1 cellular context compared by ENCODE assay signal in the genomic region with DNA sequence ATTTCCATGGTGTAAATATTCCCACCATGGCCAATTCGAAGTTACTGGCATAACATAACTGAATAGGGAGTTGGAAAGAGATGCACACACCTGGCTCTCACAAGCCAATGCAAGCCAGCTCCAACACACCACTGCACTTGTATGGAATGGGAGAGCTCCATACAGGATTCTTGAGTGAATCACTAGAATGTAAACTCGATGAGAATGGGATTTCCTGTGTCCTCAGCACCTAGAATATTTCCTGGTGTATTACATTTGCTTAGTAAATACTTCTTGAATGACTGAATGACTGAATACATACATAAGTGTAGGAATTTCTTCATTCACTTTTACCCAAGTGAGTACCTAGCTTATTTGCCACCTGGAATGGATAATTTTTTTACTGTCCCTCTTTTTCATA.
TF ChIP-seq lines count a peak whose summit lies in the region.

No MANE protein-coding gene starts in this region.

TF ChIP-seq in HepG2, 621 proteins besides CTCF, POLR2A, EP300 and RAD21:
- TF ChIP-seq ZNF24 (IDR thresholded peaks at IDR 0.05) (peak; percentile 43; the same call in 1 of the 2 replicates), CHCHD3 (CRISPR knock-in tag; IDR thresholded peaks at IDR 0.05) (no peak)
- TF ChIP-seq, protein P1, sequence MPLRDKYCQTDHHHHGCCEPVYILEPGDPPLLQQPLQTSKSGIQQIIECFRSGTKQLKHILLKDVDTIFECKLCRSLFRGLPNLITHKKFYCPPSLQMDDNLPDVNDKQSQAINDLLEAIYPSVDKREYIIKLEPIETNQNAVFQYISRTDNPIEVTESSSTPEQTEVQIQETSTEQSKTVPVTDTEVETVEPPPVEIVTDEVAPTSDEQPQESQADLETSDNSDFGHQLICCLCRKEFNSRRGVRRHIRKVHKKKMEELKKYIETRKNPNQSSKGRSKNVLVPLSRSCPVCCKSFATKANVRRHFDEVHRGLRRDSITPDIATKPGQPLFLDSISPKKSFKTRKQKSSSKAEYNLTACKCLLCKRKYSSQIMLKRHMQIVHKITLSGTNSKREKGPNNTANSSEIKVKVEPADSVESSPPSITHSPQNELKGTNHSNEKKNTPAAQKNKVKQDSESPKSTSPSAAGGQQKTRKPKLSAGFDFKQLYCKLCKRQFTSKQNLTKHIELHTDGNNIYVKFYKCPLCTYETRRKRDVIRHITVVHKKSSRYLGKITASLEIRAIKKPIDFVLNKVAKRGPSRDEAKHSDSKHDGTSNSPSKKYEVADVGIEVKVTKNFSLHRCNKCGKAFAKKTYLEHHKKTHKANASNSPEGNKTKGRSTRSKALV (CRISPR knock-in tag; IDR thresholded peaks at IDR 0.05): no peak
- TF ChIP-seq, protein P2, sequence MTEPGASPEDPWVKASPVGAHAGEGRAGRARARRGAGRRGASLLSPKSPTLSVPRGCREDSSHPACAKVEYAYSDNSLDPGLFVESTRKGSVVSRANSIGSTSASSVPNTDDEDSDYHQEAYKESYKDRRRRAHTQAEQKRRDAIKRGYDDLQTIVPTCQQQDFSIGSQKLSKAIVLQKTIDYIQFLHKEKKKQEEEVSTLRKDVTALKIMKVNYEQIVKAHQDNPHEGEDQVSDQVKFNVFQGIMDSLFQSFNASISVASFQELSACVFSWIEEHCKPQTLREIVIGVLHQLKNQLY (CRISPR knock-in tag; IDR thresholded peaks at IDR 0.05): no peak
- TF ChIP-seq, protein P3, sequence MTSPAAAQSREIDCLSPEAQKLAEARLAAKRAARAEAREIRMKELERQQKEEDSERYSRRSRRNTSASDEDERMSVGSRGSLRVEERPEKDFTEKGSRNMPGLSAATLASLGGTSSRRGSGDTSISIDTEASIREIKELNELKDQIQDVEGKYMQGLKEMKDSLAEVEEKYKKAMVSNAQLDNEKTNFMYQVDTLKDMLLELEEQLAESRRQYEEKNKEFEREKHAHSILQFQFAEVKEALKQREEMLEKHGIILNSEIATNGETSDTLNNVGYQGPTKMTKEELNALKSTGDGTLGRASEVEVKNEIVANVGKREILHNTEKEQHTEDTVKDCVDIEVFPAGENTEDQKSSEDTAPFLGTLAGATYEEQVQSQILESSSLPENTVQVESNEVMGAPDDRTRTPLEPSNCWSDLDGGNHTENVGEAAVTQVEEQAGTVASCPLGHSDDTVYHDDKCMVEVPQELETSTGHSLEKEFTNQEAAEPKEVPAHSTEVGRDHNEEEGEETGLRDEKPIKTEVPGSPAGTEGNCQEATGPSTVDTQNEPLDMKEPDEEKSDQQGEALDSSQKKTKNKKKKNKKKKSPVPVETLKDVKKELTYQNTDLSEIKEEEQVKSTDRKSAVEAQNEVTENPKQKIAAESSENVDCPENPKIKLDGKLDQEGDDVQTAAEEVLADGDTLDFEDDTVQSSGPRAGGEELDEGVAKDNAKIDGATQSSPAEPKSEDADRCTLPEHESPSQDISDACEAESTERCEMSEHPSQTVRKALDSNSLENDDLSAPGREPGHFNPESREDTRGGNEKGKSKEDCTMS (CRISPR knock-in tag; conservative IDR thresholded peaks at IDR 0.05): no peak
